In the genomic region with DNA sequence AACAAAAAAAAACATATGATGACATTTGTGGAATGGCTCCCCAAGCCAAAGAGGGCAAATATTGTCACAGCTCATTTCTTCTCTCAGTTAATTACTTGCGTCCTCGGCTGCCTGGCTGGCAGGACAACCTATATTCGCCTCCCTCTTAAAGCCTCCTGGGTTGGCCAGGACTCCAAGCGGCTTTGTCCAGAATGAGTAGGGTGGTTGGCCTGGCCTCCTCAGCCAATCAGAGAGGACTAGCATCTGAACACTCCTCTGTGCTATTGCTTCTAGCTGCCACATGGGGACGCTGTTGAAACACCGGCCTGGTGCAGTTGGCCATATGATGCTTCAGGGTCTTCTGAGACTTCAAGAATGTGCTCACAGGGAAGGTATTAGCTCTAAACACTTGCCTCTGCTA, we compare ENCODE assay signal across 18 cellular contexts. TPM values are rescaled to one million over a fixed set of nuclear protein-coding genes. Genes with fewer than 3 reads are reported as not detected.
"Had no signal": no experiment of that assay in that cellular context is flagged by ENCODE, and none has a peak within 500 bp of the region (broad histone marks: within the 10 kb centered on the region; RNA-seq: fewer than 3 reads in every experiment).

No MANE protein-coding gene starts in this region.

RNA-seq across cellular contexts. Expression of a gene that starts 4.7 kb away (rescaled TPM):
- total RNA-seq: activated naive CD4-positive, alpha-beta T cell treated with anti-CD3 and anti-CD28 coated beads for 36 hours; activated naive CD4-positive, alpha-beta T cell treated with anti-CD3 and anti-CD28 coated beads, Interleukin-2, amount 50 U/mL, for 72 hours; activated naive CD8-positive, alpha-beta T cell treated with anti-CD3 and anti-CD28 coated beads for 36 hours; activated naive CD8-positive, alpha-beta T cell treated with anti-CD3 and anti-CD28 coated beads, Interleukin-2, amount 10 ng/mL, durations not matched to agents 7 days and 5 days; activated T-cell treated with anti-CD3 and anti-CD28 coated beads, Interleukin-2, amount 50 U/mL, for 4 hours; activated T-cell treated with anti-CD3 and anti-CD28 coated beads, Interleukin-2, amount 50 U/mL, for 72 hours; activated T-helper 1 cell treated with anti-CD3 and anti-CD28 coated beads, Interleukin-12 subunit alpha, Interleukin-12 subunit beta, Interleukin-2, Interleukin-4 antibody, amounts not matched to agents 30 ng/mL and 10 ng/mL and 1 ng/mL, durations not matched to agents 14 hours and 24 hours and 36 hours; activated T-helper 17 cell treated with anti-CD3 and anti-CD28 coated beads, Interleukin-2, amount 50 U/mL, for 72 hours; activated T-helper 2 cell treated with anti-CD3 and anti-CD28 coated beads, Interferon-gamma antibody, Interleukin-2, Interleukin-4, amounts not matched to agents 10 μg/mL and 5 μg/mL and 100 μg/mL, durations not matched to agents 14 hours and 24 hours and 36 hours; aorta; ascending aorta; astrocyte; body of pancreas; breast epithelium; cardiac muscle cell; cerebellum; chondrocyte had no signal
- polyA plus RNA-seq: adrenal gland, aorta, cardiac muscle cell had no signal

RNA-seq across cellular contexts. Expression of a gene that starts 53.1 kb away (rescaled TPM):
- total RNA-seq: ascending aorta had no signal
